Comparison of ENCODE assay signal across 21 cellular contexts in genomic region chr11:7664867-7665266, GRCh38. TPM values are rescaled to one million over a fixed set of nuclear protein-coding genes. Genes with fewer than 3 reads are reported as not detected.
DNase-seq lines count a peak whose midpoint lies in the region; TF ChIP-seq lines count a peak whose summit lies in the region.
"Had no signal": no experiment of that assay in that cellular context is flagged by ENCODE, and none has a peak within 500 bp of the region (broad histone marks: within the 10 kb centered on the region; RNA-seq: fewer than 3 reads in every experiment).

No MANE protein-coding gene starts in this region.

- H3K9me3 ChIP-seq in osteoblast (ENCODE audit: low read depth, low read length) (no peaks in the 10 kb centered on the region), stomach (no peaks in the 10 kb centered on the region), esophagus squamous epithelium (no peaks in the 10 kb centered on the region)
- H3K9me3 ChIP-seq: BE2C, BLaER1 had no signal

- H3K36me3 Mint-ChIP-seq in activated CD4-positive, alpha-beta T cell treated with anti-CD3 and anti-CD28 coated beads, Interleukin-2, amount 10 ng/mL, durations not matched to agents 24 days and 14 days (ENCODE audit: low read depth), result no peaks in the 10 kb centered on the region
- H3K36me3 Mint-ChIP-seq: CD4-positive, CD25-positive, alpha-beta regulatory T cell had no signal

- WGBS in stomach, 5 donors, result 67 to 89% (median 71%) methylated on average over 6 of the region's 6 CpGs
- 70 to 92% methylated on average over 2 to 5 of the region's 6 CpGs for WGBS in esophagus squamous epithelium, 2 donors

- TF ChIP-seq POLR2A in stomach (IDR thresholded peaks at IDR 0.05), result no peak
- no peak for TF ChIP-seq POLR2A in esophagus squamous epithelium (IDR thresholded peaks at IDR 0.05)

- no peak overlapping the region for H3K4me3 Mint-ChIP-seq in activated CD4-positive, alpha-beta T cell treated with anti-CD3 and anti-CD28 coated beads, Interleukin-2, amount 10 ng/mL, durations not matched to agents 24 days and 14 days
- H3K4me3 Mint-ChIP-seq: CD14-positive monocyte; CD4-positive, alpha-beta memory T cell; CD4-positive, CD25-positive, alpha-beta regulatory T cell; CD8-positive, alpha-beta memory T cell had no signal

- TF ChIP-seq CTCF in coronary artery (IDR thresholded peaks at IDR 0.05) (no peak), osteoblast (IDR thresholded peaks at IDR 0.05; ENCODE audit: extremely low read depth, low read depth, low read length) (no peak), stomach (IDR thresholded peaks at IDR 0.05) (no peak), esophagus squamous epithelium (IDR thresholded peaks at IDR 0.05) (no peak)

- H3K4me1 ChIP-seq in osteoblast (ENCODE audit: insufficient read depth, low read length) (no peaks in the 10 kb centered on the region), stomach (peaks cover 0 to 9% (median 7%) of the 10 kb centered on the region in 4 donors), esophagus squamous epithelium (peaks cover 0 to 39% (median 4%) of the 10 kb centered on the region in 3 donors)
- H3K4me1 ChIP-seq: BE2C, BLaER1 had no signal

- peaks cover 2% of the 10 kb centered on the region for H3K4me1 Mint-ChIP-seq in activated CD4-positive, alpha-beta T cell treated with anti-CD3 and anti-CD28 coated beads, Interleukin-2, amount 10 ng/mL, durations not matched to agents 24 days and 14 days
- H3K4me1 Mint-ChIP-seq: CD4-positive, CD25-positive, alpha-beta regulatory T cell had no signal

- no peaks in the 10 kb centered on the region for H4K20me1 ChIP-seq in osteoblast (ENCODE audit: insufficient read depth, low read length)
- H4K20me1 ChIP-seq: BLaER1 had no signal

- H3K4me3 ChIP-seq in coronary artery, result no peak overlapping the region
- H3K4me3 ChIP-seq in osteoblast (ENCODE audit: insufficient read depth, low read length), result no peak overlapping the region
- no peak overlapping the region for H3K4me3 ChIP-seq in stomach
- no peak overlapping the region for H3K4me3 ChIP-seq in esophagus squamous epithelium
- H3K4me3 ChIP-seq: BLaER1 had no signal

- H3K27me3 Mint-ChIP-seq in activated CD4-positive, alpha-beta T cell treated with anti-CD3 and anti-CD28 coated beads, Interleukin-2, amount 10 ng/mL, durations not matched to agents 24 days and 14 days, result peaks cover 2% of the 10 kb centered on the region
- H3K27me3 Mint-ChIP-seq: CD4-positive, CD25-positive, alpha-beta regulatory T cell had no signal

- H3K27me3 ChIP-seq in osteoblast (ENCODE audit: insufficient read depth, low read length) (no peaks in the 10 kb centered on the region), stomach (no peaks in the 10 kb centered on the region), esophagus squamous epithelium (no peaks in the 10 kb centered on the region)
- H3K27me3 ChIP-seq: BE2C, BLaER1 had no signal

- H3K36me3 ChIP-seq in osteoblast (ENCODE audit: insufficient read depth, low read length) (no peaks in the 10 kb centered on the region), stomach (peaks cover 4 to 29% (median 19%) of the 10 kb centered on the region in 4 donors), esophagus squamous epithelium (peaks cover 0 to 48% (median 0%) of the 10 kb centered on the region in 3 donors)
- H3K36me3 ChIP-seq: BE2C, BLaER1 had no signal

- no peaks in the 10 kb centered on the region for H3K79me2 ChIP-seq in osteoblast (ENCODE audit: insufficient read depth, low read length)

- H2AFZ ChIP-seq in osteoblast (ENCODE audit: low read length), result no peak overlapping the region

- DNase-seq in activated CD4-positive, alpha-beta T cell treated with anti-CD3 and anti-CD28 coated beads, Interleukin-2, amount 10 ng/mL, durations not matched to agents 24 days and 14 days, result peak; percentile 29
- no peak for DNase-seq in activated CD4-positive, alpha-beta T cell treated with anti-CD3 and anti-CD28 coated beads, Interleukin-2, amount 50 U/mL, for 4 hours
- DNase-seq in coronary artery (ENCODE audit: low spot score), result peak; percentile 54
- peak; percentile 73 for DNase-seq in osteoblast (ENCODE audit: insufficient read length, low spot score, missing footprints)
- no peak for DNase-seq in substantia nigra (lab: John Stamatoyannopoulos, UW)
- no peak for DNase-seq in A172 (ENCODE audit: low spot score)
- no peak for DNase-seq in stomach
- no peak for DNase-seq in esophagus squamous epithelium (lab: John Stamatoyannopoulos, UW)
- DNase-seq: ACHN; BE2C; Calu3; CD4-positive, alpha-beta memory T cell; CD4-positive, CD25-positive, alpha-beta regulatory T cell; COR-L47; DMS79 treated with DMSO at 0.1 percent for 48 hours; GF-D8 had no signal

- intact Hi-C loops in activated CD4-positive, alpha-beta T cell treated with anti-CD3 and anti-CD28 coated beads, Interleukin-2, amount 10 ng/mL, durations not matched to agents 24 days and 14 days (cut with micrococcal nuclease), result loop anchor here (1.0 to 2.0 kb wide), 3 partner anchors 92 to 567 kb away; partner anchors contain the start of gene PPFIBP2
- intact Hi-C loops in stomach (cut with DNase I; ENCODE audit: low total_unique reads), result loop anchor here (5.0 kb wide), 1 partner anchor 98 kb away; no protein-coding TSS in a partner anchor
- intact Hi-C loops in esophagus squamous epithelium (cut with DNase I), result no loop called here

- no peaks in the 10 kb centered on the region for H3K9me3 Mint-ChIP-seq in activated CD4-positive, alpha-beta T cell treated with anti-CD3 and anti-CD28 coated beads, Interleukin-2, amount 10 ng/mL, durations not matched to agents 24 days and 14 days
- H3K9me3 Mint-ChIP-seq: CD4-positive, alpha-beta memory T cell; CD8-positive, alpha-beta memory T cell had no signal

- TF ChIP-seq EP300 in stomach (IDR thresholded peaks at IDR 0.05), result no peak

- no peak overlapping the region for H3K4me2 ChIP-seq in osteoblast (ENCODE audit: insufficient read depth, low read length)
- H3K4me2 ChIP-seq: BLaER1 had no signal

- no peak overlapping the region for H3K27ac ChIP-seq in coronary artery
- H3K27ac ChIP-seq in osteoblast (ENCODE audit: low read depth, low read length), result no peak overlapping the region
- peak overlapping the region; percentile 56 for H3K27ac ChIP-seq in substantia nigra (ENCODE audit: low read depth, low read length, poor library complexity, severe bottlenecking)
- peak overlapping the region in 1 of 5 donors; percentile 16 for H3K27ac ChIP-seq in stomach
- no peak overlapping the region for H3K27ac ChIP-seq in esophagus squamous epithelium
- H3K27ac ChIP-seq: 22Rv1, BLaER1 had no signal

- no peak overlapping the region for H3K27ac Mint-ChIP-seq in activated CD4-positive, alpha-beta T cell treated with anti-CD3 and anti-CD28 coated beads, Interleukin-2, amount 10 ng/mL, durations not matched to agents 24 days and 14 days
- H3K27ac Mint-ChIP-seq: CD14-positive monocyte; CD4-positive, alpha-beta memory T cell; CD4-positive, CD25-positive, alpha-beta regulatory T cell had no signal

RNA-seq across cellular contexts. Expression of gene CYB5R2, which starts 8.4 kb away (rescaled TPM):
- total RNA-seq in activated CD4-positive, alpha-beta T cell treated with anti-CD3 and anti-CD28 coated beads, Interleukin-2, amount 10 ng/mL, durations not matched to agents 24 days and 14 days, result 3.4 and 3.6 TPM in 2 replicates
- 9.1 and 14.8 TPM in 2 replicates for total RNA-seq in osteoblast
- total RNA-seq in A172 (2014; rRNA removed; shearing (Covaris generic)), result not detected in 2 replicates
- total RNA-seq in stomach, result 10 to 100 TPM in 2 of 5 donors, 1 to 10 TPM in 2, not detected in 1; 4.1 to 18.3 (median 11.0) TPM
- 10 to 100 TPM; 10.1 to 15.6 (median 10.3) TPM for polyA plus RNA-seq in stomach
- 10 to 100 TPM in 3 of 4 donors, 1 to 10 TPM in 1; 7.6 to 56.9 (median 18.0) TPM for total RNA-seq in esophagus squamous epithelium
- total RNA-seq: CD4-positive, alpha-beta memory T cell; CD4-positive, CD25-positive, alpha-beta regulatory T cell had no signal

RNA-seq across cellular contexts. Expression of gene OVCH2, which starts 41.4 kb away (rescaled TPM):
- total RNA-seq in activated CD4-positive, alpha-beta T cell treated with anti-CD3 and anti-CD28 coated beads, Interleukin-2, amount 10 ng/mL, durations not matched to agents 24 days and 14 days, result not detected in 2 replicates
- total RNA-seq in osteoblast (under 0.01 TPM in 1 of 2 replicates, not detected in the other), stomach (1 to 10 TPM in 1 of 5 donors, under 1 TPM in 1, not detected in 3; 0.73 to 1.8 TPM), esophagus squamous epithelium (1 to 10 TPM in 1 of 4 donors, under 1 TPM in 1, not detected in 2; 0.21 to 2.1 TPM)
- total RNA-seq in A172 (2014; rRNA removed; shearing (Covaris generic)), result not detected in 2 replicates
- under 1 TPM in 1 of 3 donors, not detected in 2; 0.10 TPM for polyA plus RNA-seq in stomach
- total RNA-seq: A673; Calu3; CD4-positive, alpha-beta memory T cell; CD4-positive, CD25-positive, alpha-beta regulatory T cell; CD8-positive, alpha-beta memory T cell had no signal
- polyA plus RNA-seq: CD14-positive monocyte; CD4-positive, alpha-beta memory T cell; CD4-positive, CD25-positive, alpha-beta regulatory T cell; CD8-positive, alpha-beta memory T cell had no signal

Comparison
In these comparisons a context has a peak if more than half of its experiments do, and no peak if none do; other contexts are left out.
1. DNase-seq: peak in activated CD4-positive, alpha-beta T cell treated with anti-CD3 and anti-CD28 coated beads, Interleukin-2, amount 10 ng/mL, durations not matched to agents 24 days and 14 days (single experiment), coronary artery (single experiment) and osteoblast (single experiment); none in activated CD4-positive, alpha-beta T cell treated with anti-CD3 and anti-CD28 coated beads, Interleukin-2, amount 50 U/mL, for 4 hours (0 of 2), substantia nigra (0 of 49), A172 (single experiment), stomach (single experiment) and esophagus squamous epithelium (single experiment).